Comparison of ENCODE assay signal across 27 cellular contexts in the genomic region with DNA sequence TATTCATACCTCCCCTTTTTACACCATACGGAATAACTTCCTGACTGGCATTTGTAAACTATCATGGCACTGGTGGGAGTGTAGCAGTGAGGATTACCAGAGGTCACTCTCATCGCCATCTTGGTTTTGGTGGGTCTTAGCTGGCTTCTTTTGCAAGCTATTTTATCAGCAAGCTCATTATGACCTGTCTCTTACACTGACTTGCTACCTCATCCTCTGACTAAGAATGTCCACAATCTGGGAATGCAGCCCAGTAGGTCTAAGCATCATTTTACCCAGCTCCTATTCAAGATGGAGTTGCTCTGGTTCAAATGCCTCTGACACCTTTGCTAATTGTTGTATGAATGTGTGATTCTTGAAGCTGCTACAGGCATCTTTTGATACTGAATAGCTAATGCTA.
"Had no signal": no experiment of that assay in that cellular context is flagged by ENCODE, and none has a peak within 500 bp of the region (broad histone marks: within the 10 kb centered on the region; RNA-seq: fewer than 3 reads in every experiment).

No MANE protein-coding gene starts in this region.

- H3K4me3 Mint-ChIP-seq: activated CD8-positive, alpha-beta T cell treated with anti-CD3 and anti-CD28 coated beads, Interleukin-2, amount 10 ng/mL, durations not matched to agents 7 days and 5 days; activated naive CD8-positive, alpha-beta T cell treated with anti-CD3 and anti-CD28 coated beads, Interleukin-2, amount 50 U/mL, for 24 hours; T-helper 1 cell treated with Interleukin-12 subunit alpha and Interleukin-12 subunit beta and Interleukin-4 antibody, amounts not matched to agents 30 μg/mL and 1 μg/mL, for 36 hours; WTC11 had no signal

- H3K27me3 ChIP-seq: ascending aorta had no signal

- H3K4me1 ChIP-seq: ascending aorta, SJCRH30 had no signal

- DNase-seq: activated CD4-positive, alpha-beta T cell treated with anti-CD3 and anti-CD28 coated beads for 48 hours; activated CD4-positive, alpha-beta T cell treated with anti-CD3 and anti-CD28 coated beads, Interleukin-2, amount 50 U/mL, for 4 hours; activated CD4-positive, CD25-positive, alpha-beta regulatory T cell treated with anti-CD3 and anti-CD28 coated beads, Interleukin-2, amount 50 U/mL, for 72 hours; activated CD8-positive, alpha-beta memory T cell treated with anti-CD3 and anti-CD28 coated beads, Interleukin-2, amount 50 U/mL, for 48 hours; activated CD8-positive, alpha-beta T cell treated with anti-CD3 and anti-CD28 coated beads, Interleukin-2, amount 10 ng/mL, durations not matched to agents 7 days and 5 days; activated naive CD4-positive, alpha-beta T cell; activated naive CD8-positive, alpha-beta T cell treated with anti-CD3 and anti-CD28 coated beads, Interleukin-2, amount 50 U/mL, for 24 hours; activated T-cell treated with anti-CD3 and anti-CD28 coated beads, Interleukin-2, amount 50 U/mL, for 1 hour; amniotic stem cell; caudate nucleus; NCI-H1105 treated with DMSO at 0.1 percent for 48 hours; NCI-H146; NCI-H187 treated with DMSO at 0.1 percent for 48 hours; NCI-H2081 treated with DMSO at 0.1 percent for 48 hours; NCI-H2171; NCI-H2227 treated with DMSO at 0.1 percent for 48 hours; NCI-H510A; NCI-H526 treated with DMSO at 0.1 percent for 48 hours; NCI-H82; Right ventricle myocardium superior; SJCRH30 had no signal

- H3K9me3 ChIP-seq: ascending aorta, SJCRH30 had no signal

- H3K27ac Mint-ChIP-seq: activated CD8-positive, alpha-beta T cell treated with anti-CD3 and anti-CD28 coated beads, Interleukin-2, amount 10 ng/mL, durations not matched to agents 7 days and 5 days; activated naive CD4-positive, alpha-beta T cell treated with anti-CD3 and anti-CD28 coated beads, Interleukin-2, amount 50 U/mL, for 72 hours; activated naive CD8-positive, alpha-beta T cell treated with anti-CD3 and anti-CD28 coated beads, Interleukin-2, amount 50 U/mL, for 24 hours; T-helper 1 cell treated with Interleukin-12 subunit alpha and Interleukin-12 subunit beta and Interleukin-4 antibody, amounts not matched to agents 30 μg/mL and 1 μg/mL, for 36 hours; WTC11 had no signal

- H3K36me3 ChIP-seq: ascending aorta, SJCRH30 had no signal

- H3K27ac ChIP-seq: ascending aorta, RWPE1, SJCRH30 had no signal

- H3K36me3 Mint-ChIP-seq: activated naive CD4-positive, alpha-beta T cell treated with anti-CD3 and anti-CD28 coated beads, Interleukin-2, amount 50 U/mL, for 72 hours; WTC11 had no signal

- H3K9me3 Mint-ChIP-seq: activated naive CD4-positive, alpha-beta T cell treated with anti-CD3 and anti-CD28 coated beads, Interleukin-2, amount 50 U/mL, for 72 hours; T-helper 1 cell treated with Interleukin-12 subunit alpha and Interleukin-12 subunit beta and Interleukin-4 antibody, amounts not matched to agents 30 μg/mL and 1 μg/mL, for 36 hours; WTC11 had no signal

- ATAC-seq: activated CD8-positive, alpha-beta T cell treated with anti-CD3 and anti-CD28 coated beads, Interleukin-2, amount 10 ng/mL, durations not matched to agents 7 days and 5 days; activated naive CD4-positive, alpha-beta T cell treated with anti-CD3 and anti-CD28 coated beads, Interleukin-2, amount 50 U/mL, for 72 hours; activated naive CD8-positive, alpha-beta T cell treated with anti-CD3 and anti-CD28 coated beads, Interleukin-2, amount 50 U/mL, for 24 hours; Panc1; WTC11 had no signal

- H3K4me3 ChIP-seq: ascending aorta, SJCRH30 had no signal

- H3K4me1 Mint-ChIP-seq: activated naive CD8-positive, alpha-beta T cell treated with anti-CD3 and anti-CD28 coated beads, Interleukin-2, amount 50 U/mL, for 24 hours; WTC11 had no signal

- H3K27me3 Mint-ChIP-seq: activated naive CD8-positive, alpha-beta T cell treated with anti-CD3 and anti-CD28 coated beads, Interleukin-2, amount 50 U/mL, for 24 hours had no signal
